8 cellular contexts compared by ENCODE assay signal in the genomic region with DNA sequence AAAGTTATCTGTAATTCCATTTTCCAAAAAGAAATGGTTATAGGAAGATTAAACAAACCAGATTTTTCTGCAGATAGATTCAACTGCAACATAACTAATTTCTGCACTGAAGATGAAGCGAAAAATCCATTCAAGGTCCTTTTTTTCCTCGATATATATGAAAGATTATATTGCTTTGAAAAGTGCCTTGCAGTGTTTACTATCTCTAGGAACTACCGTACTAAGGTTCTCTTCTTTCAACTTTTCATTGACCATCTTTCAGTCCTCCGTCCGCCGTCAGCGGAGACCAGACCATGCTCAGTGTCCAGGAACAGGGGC. TPM values are rescaled to one million over a fixed set of nuclear protein-coding genes. Genes with fewer than 3 reads are reported as not detected.
DNase-seq lines count a peak whose midpoint lies in the region; ATAC-seq, FAIRE-seq and TF ChIP-seq lines count a peak whose summit lies in the region.

No MANE protein-coding gene starts in this region.

- TF ChIP-seq CTCF in OCI-LY3 (IDR thresholded peaks at IDR 0.05; ENCODE audit: low read depth, low read length) (no peak), endothelial cell of umbilical vein (IDR thresholded peaks at IDR 0.05; ENCODE audit: extremely low read depth in 1 of 2, insufficient read depth in 1 of 2, low read depth in 1 of 2, low read length in 2 of 2) (no peak), osteoblast (IDR thresholded peaks at IDR 0.05; ENCODE audit: extremely low read depth, low read depth, low read length) (no peak)

- no peaks in the 10 kb centered on the region for H3K36me3 ChIP-seq in CD8-positive, alpha-beta memory T cell (ENCODE audit: insufficient read depth, low read length)
- peaks cover 6% of the 10 kb centered on the region for H3K36me3 ChIP-seq in OCI-LY3 (replicated peaks; ENCODE audit: low read depth, low read length)
- H3K36me3 ChIP-seq in endothelial cell of umbilical vein (ENCODE audit: control insufficient read depth in 2 of 2, extremely low read depth in 1 of 2, insufficient read depth in 2 of 2, low read length in 2 of 2) = peaks cover 2 to 4% of the 10 kb centered on the region in 2 experiments
- H3K36me3 ChIP-seq in osteoblast (ENCODE audit: insufficient read depth, low read length) = peaks cover 8% of the 10 kb centered on the region

- H3K4me1 Mint-ChIP-seq in CD8-positive, alpha-beta memory T cell = peaks cover 32 to 53% (median 51%) of the 10 kb centered on the region in 3 donors

- peak overlapping the region; percentile 52 for H3K27ac ChIP-seq in CD8-positive, alpha-beta memory T cell (ENCODE audit: low read depth, low read length)
- 0 out of 2 replicates have a peak overlapping the region, but pooled peaks have one; percentile 19 for H3K27ac ChIP-seq in OCI-LY3 (ENCODE audit: low read length)
- peak overlapping the region; percentile 58 for H3K27ac ChIP-seq in endothelial cell of umbilical vein (ENCODE audit: insufficient read depth, low read depth, low read length)
- H3K27ac ChIP-seq in osteoblast (ENCODE audit: low read depth, low read length) = peak overlapping the region; percentile 79

- no peaks in the 10 kb centered on the region for H3K27me3 ChIP-seq in CD8-positive, alpha-beta memory T cell (ENCODE audit: insufficient read depth, low read length, poor library complexity, severe bottlenecking)
- H3K27me3 ChIP-seq in OCI-LY3 (ENCODE audit: low read depth, low read length) (no peaks in the 10 kb centered on the region), endothelial cell of umbilical vein (ENCODE audit: control insufficient read depth in 2 of 2, insufficient read depth in 2 of 2, low read length in 2 of 2) (peaks cover 6 to 13% of the 10 kb centered on the region in 2 experiments), osteoblast (ENCODE audit: insufficient read depth, low read length) (peaks cover 3% of the 10 kb centered on the region)

- no peak for ATAC-seq in HG03175 (IDR thresholded peaks at IDR 0.05; ENCODE audit: unreplicated experiment)

- CTCF ChIA-PET in CD8-positive, alpha-beta memory T cell (lab: Charles Lee) = interaction anchor here (0.6 kb wide), 1 partner anchor 64 kb away, joined by 3 read pairs; no protein-coding TSS in a partner anchor
- CTCF ChIA-PET in endothelial cell of umbilical vein (lab: Charles Lee) = no interaction called here

- H3K4me2 ChIP-seq in OCI-LY3 (ENCODE audit: low read length) = peak overlapping the region; percentile 83
- peak overlapping the region; percentile 79 for H3K4me2 ChIP-seq in endothelial cell of umbilical vein (ENCODE audit: insufficient read depth, low read length)
- H3K4me2 ChIP-seq in osteoblast (ENCODE audit: insufficient read depth, low read length) = peak overlapping the region; percentile 88

- no TSS peak for BruUV-seq in endothelial cell of umbilical vein (replicated peaks; lab: Mats Ljungman, UMichigan)

- H3K79me2 ChIP-seq in OCI-LY3 (ENCODE audit: low read length) = peaks cover 12% of the 10 kb centered on the region
- peaks cover 21% of the 10 kb centered on the region for H3K79me2 ChIP-seq in endothelial cell of umbilical vein (ENCODE audit: control insufficient read depth, insufficient read depth, low read length)
- peaks cover 46% of the 10 kb centered on the region for H3K79me2 ChIP-seq in osteoblast (ENCODE audit: insufficient read depth, low read length)

- H4K20me1 ChIP-seq in OCI-LY3 (ENCODE audit: insufficient read depth, low read length) = no peaks in the 10 kb centered on the region
- H4K20me1 ChIP-seq in endothelial cell of umbilical vein (replicated peaks; ENCODE audit: control insufficient read depth, extremely low read depth, insufficient read depth, low read length) = no peaks in the 10 kb centered on the region
- H4K20me1 ChIP-seq in osteoblast (ENCODE audit: insufficient read depth, low read length) = peaks cover 7% of the 10 kb centered on the region

- H3K4me3 Mint-ChIP-seq in CD8-positive, alpha-beta memory T cell = peak overlapping the region; percentile 71 to 97 (median 86)

- peak overlapping the region in 6 of 8 donors; percentile 7 to 96 (median 34) for H3K27ac Mint-ChIP-seq in CD8-positive, alpha-beta memory T cell

- peaks cover 17% of the 10 kb centered on the region for H3K4me1 ChIP-seq in CD8-positive, alpha-beta memory T cell (ENCODE audit: insufficient read depth, low read length)
- H3K4me1 ChIP-seq in OCI-LY3 (ENCODE audit: low read length) (peaks cover 4% of the 10 kb centered on the region; the same call in 1 of the 2 replicates), endothelial cell of umbilical vein (ENCODE audit: control insufficient read depth, extremely low read depth, insufficient read depth, low read length) (peaks cover 9% of the 10 kb centered on the region), osteoblast (ENCODE audit: insufficient read depth, low read length) (peaks cover 20% of the 10 kb centered on the region)

- H3K4me3 ChIP-seq in CD8-positive, alpha-beta memory T cell (ENCODE audit: low read length) = peak overlapping the region; percentile 94
- H3K4me3 ChIP-seq in OCI-LY3 (ENCODE audit: low read length) (peak overlapping the region; percentile 99), endothelial cell of umbilical vein (replicated peaks in 1 of 3; ENCODE audit: insufficient read depth in 1 of 3, low read depth in 1 of 3, low read length in 3 of 3) (peak overlapping the region; percentile 53 to 89 (median 70)), osteoblast (ENCODE audit: insufficient read depth, low read length) (peak overlapping the region; percentile 85)

- H3K36me3 Mint-ChIP-seq in CD8-positive, alpha-beta memory T cell = peaks cover 15 to 32% (median 17%) of the 10 kb centered on the region in 3 donors

- H3K9me3 Mint-ChIP-seq in CD8-positive, alpha-beta memory T cell = no peaks in the 10 kb centered on the region

- H3K27me3 Mint-ChIP-seq in CD8-positive, alpha-beta memory T cell = peaks cover 0 to 21% of the 10 kb centered on the region in 2 donors

- no peaks in the 10 kb centered on the region for H3K9me1 ChIP-seq in endothelial cell of umbilical vein (replicated peaks; ENCODE audit: control insufficient read depth, extremely low read depth, insufficient read depth, low read length)

- dilution Hi-C loops in endothelial cell of umbilical vein (cut with MboI; ENCODE audit: extremely low pct_ligation_motif_present, low sequenced_read_pairs) = no loop called here

- H2AFZ ChIP-seq in OCI-LY3 (ENCODE audit: low read depth, low read length) (peak overlapping the region; percentile 30; the same call in 1 of the 2 replicates), endothelial cell of umbilical vein (ENCODE audit: low read depth, low read length) (peak overlapping the region; percentile 75), osteoblast (ENCODE audit: low read length) (peak overlapping the region; percentile 92)

- DNase-seq in CD8-positive, alpha-beta memory T cell = no peak
- DNase-seq in endothelial cell of umbilical vein (ENCODE audit: low read depth, low spot score) = no peak
- DNase-seq in osteoblast (ENCODE audit: insufficient read length, low spot score, missing footprints) = peak; percentile 52
- no peak for DNase-seq in dermis blood vessel endothelial cell
- no peak for DNase-seq in activated effector memory CD4-positive, alpha-beta T cell treated with anti-CD3 and anti-CD28 coated beads, Interleukin-2, amount 50 U/mL, for 16 hours
- DNase-seq in dedifferentiated amniotic fluid mesenchymal stem cell (ENCODE audit: extremely low spot score) = no peak

- no peaks in the 10 kb centered on the region for H3K9me3 ChIP-seq in CD8-positive, alpha-beta memory T cell (ENCODE audit: low read length)
- H3K9me3 ChIP-seq in OCI-LY3 (ENCODE audit: insufficient read depth, low read length) (no peaks in the 10 kb centered on the region), endothelial cell of umbilical vein (replicated peaks; ENCODE audit: control insufficient read depth, insufficient read depth, low read length) (no peaks in the 10 kb centered on the region), osteoblast (ENCODE audit: low read depth, low read length) (no peaks in the 10 kb centered on the region)

- intact Hi-C loops in endothelial cell of umbilical vein (cut with micrococcal nuclease) = loop anchor here (1.0 kb wide), 1 partner anchor 63 kb away; a partner anchor contains a TSS

- POLR2A ChIA-PET in CD8-positive, alpha-beta memory T cell (lab: Charles Lee) = no interaction called here
- POLR2A ChIA-PET in endothelial cell of umbilical vein (lab: Charles Lee) = interaction anchor here (0.5 kb wide), 1 partner anchor 493 kb away, joined by 3 read pairs; no protein-coding TSS in a partner anchor

- peak overlapping the region; percentile 85 for H3K9ac ChIP-seq in OCI-LY3 (ENCODE audit: low read length)
- peak overlapping the region; percentile 80 for H3K9ac ChIP-seq in endothelial cell of umbilical vein (replicated peaks; ENCODE audit: extremely low read depth, insufficient read depth, low read length)

- no peak for TF ChIP-seq POLR2A in endothelial cell of umbilical vein (IDR thresholded peaks at IDR 0.05; ENCODE audit: low read depth, low read length)

- no peak for FAIRE-seq in endothelial cell of umbilical vein (lab: Jason Lieb, UNC)

TF ChIP-seq in endothelial cell of umbilical vein, 7 proteins besides CTCF, POLR2A, EP300 and RAD21:
- TF ChIP-seq, protein P1, sequence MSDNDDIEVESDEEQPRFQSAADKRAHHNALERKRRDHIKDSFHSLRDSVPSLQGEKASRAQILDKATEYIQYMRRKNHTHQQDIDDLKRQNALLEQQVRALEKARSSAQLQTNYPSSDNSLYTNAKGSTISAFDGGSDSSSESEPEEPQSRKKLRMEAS (IDR thresholded peaks at IDR 0.05; ENCODE audit: insufficient read depth, insufficient read length) = no peak

RNA-seq across cellular contexts. Expression of a gene that starts 0.5 kb away (rescaled TPM):
- 10 to 100 TPM; 13.7 to 15.2 TPM for total RNA-seq in CD8-positive, alpha-beta memory T cell
- 9.9 TPM for polyA plus RNA-seq in CD8-positive, alpha-beta memory T cell
- total RNA-seq in endothelial cell of umbilical vein (15.2 and 17.0 TPM in 2 replicates), osteoblast (21.7 and 22.7 TPM in 2 replicates), dermis blood vessel endothelial cell (14.0 and 19.2 TPM in 2 replicates)
- polyA plus RNA-seq in endothelial cell of umbilical vein = 2.7 and 3.4 TPM in 2 replicates
- 3.5 TPM in 2 replicates for polyA plus RNA-seq in endothelial cell of umbilical vein (2011; cell fraction: cytosol; rRNA removed)
- 5.5 and 8.4 TPM in 2 replicates for polyA plus RNA-seq in endothelial cell of umbilical vein (2011; cell fraction: nucleus; rRNA removed)
- 6.5 and 7.9 TPM in 2 replicates for polyA plus RNA-seq in endothelial cell of umbilical vein (2012)
- polyA minus RNA-seq in endothelial cell of umbilical vein = 6.4 and 8.8 TPM in 2 replicates
- 5.7 TPM for polyA minus RNA-seq in endothelial cell of umbilical vein (2011; cell fraction: cytosol; rRNA and poly(A)+ RNA removed)
- 9.2 and 9.3 TPM in 2 replicates for polyA minus RNA-seq in endothelial cell of umbilical vein (2011; cell fraction: nucleus; rRNA and poly(A)+ RNA removed)

Comparison
In these comparisons a context has a peak if more than half of its experiments do, and no peak if none do; other contexts are left out.
1. H3K27ac ChIP-seq: peak in every context shown above with its lines; median percentile 79 in osteoblast; 58 in endothelial cell of umbilical vein; 52 in CD8-positive, alpha-beta memory T cell; 19 in OCI-LY3.
2. H2AFZ ChIP-seq: peak in every context shown above with its lines; median percentile 92 in osteoblast; 75 in endothelial cell of umbilical vein; 30 in OCI-LY3.